8 cellular contexts compared by ENCODE assay signal in the genomic region with DNA sequence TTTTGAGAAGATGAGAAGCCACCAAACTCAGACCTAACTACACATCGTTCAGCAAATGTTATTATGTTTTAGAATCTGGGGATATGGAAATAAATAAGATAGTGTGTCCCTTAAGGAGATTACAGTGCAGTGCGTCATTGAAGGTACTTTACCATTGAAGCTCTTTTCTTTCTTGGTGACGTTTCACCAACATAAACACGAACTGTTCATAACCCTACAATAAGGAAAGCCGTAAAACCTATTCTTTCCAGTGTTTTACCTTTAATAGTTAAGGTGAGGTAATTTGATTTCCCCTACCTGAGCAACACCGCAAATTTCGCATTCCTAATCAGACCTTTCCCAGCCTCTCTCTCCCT. TPM values are rescaled to one million over a fixed set of nuclear protein-coding genes. Genes with fewer than 3 reads are reported as not detected.
A peak's percentile ranks its signal among the peaks of the same experiment; 100 is the strongest.
DNase-seq lines count a peak whose midpoint lies in the region; ATAC-seq, FAIRE-seq and TF ChIP-seq lines count a peak whose summit lies in the region.

No MANE protein-coding gene starts in this region.

- no peak for TF ChIP-seq CTCF in D721Med (IDR thresholded peaks at IDR 0.05; ENCODE audit: insufficient read depth, missing control alignments)
- TF ChIP-seq CTCF in K562 (IDR thresholded peaks at IDR 0.05 in 2 of 3, conservative IDR thresholded peaks at IDR 0.05 in 1 of 3; ENCODE audit: insufficient read depth in 2 of 3, low read depth in 1 of 3, low read length in 3 of 3) = no peak

- H3K9me1 ChIP-seq in K562 (ENCODE audit: control insufficient read depth, insufficient read depth, low read length) = no peaks in the 10 kb centered on the region

- POLR2A ChIA-PET in K562 (lab: Yijun Ruan, JAX) = interaction anchor here (0.6 to 0.7 kb wide), 2 partner anchors 13 to 766 kb away, joined by 3 to 4 read pairs; no protein-coding TSS in a partner anchor

- no peaks in the 10 kb centered on the region for H4K20me1 ChIP-seq in K562 (replicated peaks; ENCODE audit: control insufficient read depth, insufficient read depth, low read length)

- intact Hi-C loops in K562 (cut with micrococcal nuclease) = no loop called here

- no peaks in the 10 kb centered on the region; a peak in 2 of 5 replicates for H3K4me1 ChIP-seq in K562 (replicated peaks in 1 of 2; ENCODE audit: control insufficient read depth in 2 of 2, insufficient read depth in 2 of 2, low read length in 2 of 2)
- H3K4me1 ChIP-seq in mononuclear cell (ENCODE audit: insufficient read depth, low read length) = peaks cover 10% of the 10 kb centered on the region

- peak overlapping the region; percentile 91 for H3K4me2 ChIP-seq in K562 (ENCODE audit: insufficient read depth, low read length)

- DNase-seq in D721Med (ENCODE audit: insufficient read length, low spot score) = no peak
- no peak for DNase-seq in K562 (ENCODE audit: extremely low read depth in 1 of 4, low spot score in 3 of 4)
- no peak for DNase-seq in hippocampal formation (lab: John Stamatoyannopoulos, UW)
- DNase-seq in NCI-H446 treated with DMSO at 0.1 percent for 48 hours (lab: John Stamatoyannopoulos, UW) = no peak
- no peak for DNase-seq in stimulated activated naive CD4-positive, alpha-beta T cell treated with Interleukin-2 at 50 U/mL for 16 hours (lab: John Stamatoyannopoulos, UW)
- DNase-seq in NCI-H128 (lab: John Stamatoyannopoulos, UW; ENCODE audit: unreplicated experiment) = no peak

- WGBS in K562 (ENCODE audit: insufficient coverage, low coverage, missing lambda C conversion rate) = 0% methylated on average over 7 of the region's 7 CpGs

- BruUV-seq in K562 (replicated peaks; lab: Mats Ljungman, UMichigan) = no TSS peak

- peak overlapping the region; percentile 95 for H2AFZ ChIP-seq in K562 (ENCODE audit: low read depth, low read length)

- ATAC-seq in HG03095 (IDR thresholded peaks at IDR 0.05; ENCODE audit: unreplicated experiment) (peak; percentile 18), K562 (peak; percentile 31)

- in situ Hi-C loops in K562 (cut with MboI) = no loop called here

- H3K4me3 ChIP-seq in K562 = peak overlapping the region; percentile 71
- H3K4me3 ChIP-seq in mononuclear cell (ENCODE audit: low read length) = peak overlapping the region; percentile 93

- H3K9me3 ChIP-seq in K562 (replicated peaks; ENCODE audit: control insufficient read depth, insufficient read depth, low read depth, low read length) = no peaks in the 10 kb centered on the region
- H3K9me3 ChIP-seq in mononuclear cell (ENCODE audit: low read depth, low read length) = no peaks in the 10 kb centered on the region

- no peak for TF ChIP-seq EP300 in K562 (IDR thresholded peaks at IDR 0.05; ENCODE audit: low read length)

- peaks cover 35% of the 10 kb centered on the region for H3K36me3 ChIP-seq in K562 (ENCODE audit: control insufficient read depth, insufficient read depth, low read length)

- FAIRE-seq in D721Med (lab: Jason Lieb, UNC) (peak; percentile 46), K562 (lab: Jason Lieb, UNC) (no peak)

- CTCF ChIA-PET in K562 (lab: Yijun Ruan, JAX; ENCODE audit: low intra/inter-chr PET ratio) = interaction anchor here (0.6 kb wide), 1 partner anchor 218 kb away, joined by 3 read pairs; no protein-coding TSS in a partner anchor

- H3K9ac ChIP-seq in K562 (ENCODE audit: insufficient read depth in 1 of 2, low read depth in 2 of 2, low read length in 2 of 2) = peak overlapping the region; percentile 90 to 98

- TF ChIP-seq POLR2A in K562 (conservative IDR thresholded peaks at IDR 0.05) = no peak

- TF ChIP-seq RAD21 in K562 (CRISPR knock-in tag; conservative IDR thresholded peaks at IDR 0.05 in 1 of 2, IDR thresholded peaks at IDR 0.05 in 1 of 2) = no peak

- H3K27me3 ChIP-seq in K562 (ENCODE audit: control insufficient read depth in 2 of 2, insufficient read depth in 2 of 2, low read length in 2 of 2) (peaks cover 0 to 5% of the 10 kb centered on the region in 2 experiments; a peak in 2 of 5 replicates), mononuclear cell (ENCODE audit: insufficient read depth, low read length) (no peaks in the 10 kb centered on the region)

- peaks cover 40% of the 10 kb centered on the region for H3K79me2 ChIP-seq in K562 (ENCODE audit: control insufficient read depth, insufficient read depth, low read length)

- H3K27ac ChIP-seq in K562 (ENCODE audit: extremely low read depth, low read depth, low read length) = peak overlapping the region; percentile 99

TF ChIP-seq in K562, 482 proteins besides CTCF, POLR2A, EP300 and RAD21:
- TF ChIP-seq, protein P1, sequence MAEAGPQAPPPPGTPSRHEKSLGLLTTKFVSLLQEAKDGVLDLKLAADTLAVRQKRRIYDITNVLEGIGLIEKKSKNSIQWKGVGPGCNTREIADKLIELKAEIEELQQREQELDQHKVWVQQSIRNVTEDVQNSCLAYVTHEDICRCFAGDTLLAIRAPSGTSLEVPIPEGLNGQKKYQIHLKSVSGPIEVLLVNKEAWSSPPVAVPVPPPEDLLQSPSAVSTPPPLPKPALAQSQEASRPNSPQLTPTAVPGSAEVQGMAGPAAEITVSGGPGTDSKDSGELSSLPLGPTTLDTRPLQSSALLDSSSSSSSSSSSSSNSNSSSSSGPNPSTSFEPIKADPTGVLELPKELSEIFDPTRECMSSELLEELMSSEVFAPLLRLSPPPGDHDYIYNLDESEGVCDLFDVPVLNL (CRISPR knock-in tag; IDR thresholded peaks at IDR 0.05; ENCODE audit: low read depth) = no peak
- TF ChIP-seq MYC (IDR thresholded peaks at IDR 0.05; ENCODE audit: low read depth, low read length) (no peak), MYC (CRISPR knock-in tag; IDR thresholded peaks at IDR 0.05; ENCODE audit: borderline replicate concordance, low read depth) (no peak), KHSRP (IDR thresholded peaks at IDR 0.05) (no peak), SOX6 (IDR thresholded peaks at IDR 0.05) (no peak), NONO (IDR thresholded peaks at IDR 0.05; ENCODE audit: low read depth in 2 of 2, low read length in 1 of 2) (no peak), ZNF121 (CRISPR knock-in tag; conservative IDR thresholded peaks at IDR 0.05) (no peak), DPF2 (IDR thresholded peaks at IDR 0.05) (no peak), CXXC5 (CRISPR knock-in tag; IDR thresholded peaks at IDR 0.05) (no peak), FOXJ2 (tag; IDR thresholded peaks at IDR 0.05) (no peak), MTF1 (CRISPR knock-in tag; IDR thresholded peaks at IDR 0.05; ENCODE audit: borderline replicate concordance) (no peak), ETS2 (tag; IDR thresholded peaks at IDR 0.05; ENCODE audit: borderline replicate concordance, poor library complexity, severe bottlenecking) (no peak), NCOA4 (IDR thresholded peaks at IDR 0.05; ENCODE audit: partially characterized antibody) (no peak), ZFP1 (CRISPR knock-in tag; IDR thresholded peaks at IDR 0.05) (no peak)
- TF ChIP-seq, protein P2, sequence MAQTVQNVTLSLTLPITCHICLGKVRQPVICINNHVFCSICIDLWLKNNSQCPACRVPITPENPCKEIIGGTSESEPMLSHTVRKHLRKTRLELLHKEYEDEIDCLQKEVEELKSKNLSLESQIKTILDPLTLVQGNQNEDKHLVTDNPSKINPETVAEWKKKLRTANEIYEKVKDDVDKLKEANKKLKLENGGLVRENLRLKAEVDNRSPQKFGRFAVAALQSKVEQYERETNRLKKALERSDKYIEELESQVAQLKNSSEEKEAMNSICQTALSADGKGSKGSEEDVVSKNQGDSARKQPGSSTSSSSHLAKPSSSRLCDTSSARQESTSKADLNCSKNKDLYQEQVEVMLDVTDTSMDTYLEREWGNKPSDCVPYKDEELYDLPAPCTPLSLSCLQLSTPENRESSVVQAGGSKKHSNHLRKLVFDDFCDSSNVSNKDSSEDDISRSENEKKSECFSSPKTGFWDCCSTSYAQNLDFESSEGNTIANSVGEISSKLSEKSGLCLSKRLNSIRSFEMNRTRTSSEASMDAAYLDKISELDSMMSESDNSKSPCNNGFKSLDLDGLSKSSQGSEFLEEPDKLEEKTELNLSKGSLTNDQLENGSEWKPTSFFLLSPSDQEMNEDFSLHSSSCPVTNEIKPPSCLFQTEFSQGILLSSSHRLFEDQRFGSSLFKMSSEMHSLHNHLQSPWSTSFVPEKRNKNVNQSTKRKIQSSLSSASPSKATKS (CRISPR knock-in tag; IDR thresholded peaks at IDR 0.05) = no peak
- TF ChIP-seq, protein P3, sequence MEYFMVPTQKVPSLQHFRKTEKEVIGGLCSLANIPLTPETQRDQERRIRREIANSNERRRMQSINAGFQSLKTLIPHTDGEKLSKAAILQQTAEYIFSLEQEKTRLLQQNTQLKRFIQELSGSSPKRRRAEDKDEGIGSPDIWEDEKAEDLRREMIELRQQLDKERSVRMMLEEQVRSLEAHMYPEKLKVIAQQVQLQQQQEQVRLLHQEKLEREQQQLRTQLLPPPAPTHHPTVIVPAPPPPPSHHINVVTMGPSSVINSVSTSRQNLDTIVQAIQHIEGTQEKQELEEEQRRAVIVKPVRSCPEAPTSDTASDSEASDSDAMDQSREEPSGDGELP (CRISPR knock-in tag; IDR thresholded peaks at IDR 0.05; ENCODE audit: borderline replicate concordance) = no peak

RNA-seq across cellular contexts. Expression of a gene that starts 0.8 kb away (rescaled TPM):
- 92.3 and 321 TPM in 2 replicates for total RNA-seq in K562 (2011; cell fraction: chromatin; rRNA removed; ENCODE audit: low replicate concordance)
- total RNA-seq in K562 (2011; cell fraction: nucleolus; rRNA removed) = 44.5 and 53.7 TPM in 2 replicates
- total RNA-seq in K562 (2011; cell fraction: nucleoplasm; rRNA removed) = 109 and 185 TPM in 2 replicates
- total RNA-seq in K562 (2014; rRNA removed) (21.7 and 23.4 TPM in 2 replicates), K562 (2014; rRNA removed; fragmentation: Illumina TruSeq; extraction: Trizol) (42.7 and 51.1 TPM in 2 replicates), K562 (2015; rRNA removed; fragmentation: Illumina TruSeq; extraction: Trizol) (40.5 and 46.5 TPM in 2 replicates), K562 (2021) (22.0 and 22.6 TPM in 2 replicates), mononuclear cell (138 TPM)
- polyA plus RNA-seq in K562 (2011; rRNA removed) (29.6 and 30.3 TPM in 2 replicates), K562 (2014; fragmentation: Illumina TruSeq; extraction: Trizol) (24.2 and 29.6 TPM in 2 replicates), K562 (2014; fragmentation: Nextera tagmentation; extraction: Ambion mirVana) (10 to 100 TPM; 21.5 to 25.3 TPM), K562 (2014; rRNA removed) (22.2 and 31.6 TPM in 2 replicates)
- 3.7 and 8.5 TPM in 2 replicates for polyA plus RNA-seq in K562 (2011; cell fraction: cytosol; rRNA removed)
- polyA plus RNA-seq in K562 (2011; cell fraction: nucleus; rRNA removed) = 46.0 and 69.2 TPM in 2 replicates
- polyA plus RNA-seq in K562 (2012) = 12.1 and 14.0 TPM in 2 replicates
- polyA minus RNA-seq in K562 (2011; rRNA and poly(A)+ RNA removed) = 63.0 and 105 TPM in 2 replicates
- 10.6 and 11.5 TPM in 2 replicates for polyA minus RNA-seq in K562 (2011; cell fraction: cytosol; rRNA and poly(A)+ RNA removed)
- 47.8 and 105 TPM in 2 replicates for polyA minus RNA-seq in K562 (2011; cell fraction: nucleus; rRNA and poly(A)+ RNA removed)
